In the genomic region with DNA sequence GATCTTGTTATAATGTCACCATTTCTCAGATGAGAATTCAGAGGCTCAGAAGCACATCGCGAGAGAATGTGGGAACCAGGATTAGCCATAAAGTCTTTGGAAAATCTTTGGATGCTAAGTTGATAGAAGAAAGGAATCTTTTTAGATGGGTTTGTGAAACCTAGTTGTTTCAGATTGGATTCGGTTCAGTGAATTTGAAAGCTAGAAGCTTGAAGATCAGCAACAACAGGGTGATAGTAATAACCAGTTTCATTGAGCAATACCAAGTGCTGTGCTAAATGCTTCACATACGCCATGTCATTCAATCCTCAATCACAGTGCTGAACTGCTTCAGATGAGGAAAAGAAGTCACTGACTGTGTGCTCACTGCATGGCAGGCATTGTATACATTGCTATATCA, we compare ENCODE assay signal across 13 cellular contexts. TPM values are rescaled to one million over a fixed set of nuclear protein-coding genes. Genes with fewer than 3 reads are reported as not detected.
"Had no signal": no experiment of that assay in that cellular context is flagged by ENCODE, and none has a peak within 500 bp of the region (broad histone marks: within the 10 kb centered on the region; RNA-seq: fewer than 3 reads in every experiment).

No MANE protein-coding gene starts in this region.

- H3K4me1 Mint-ChIP-seq: activated naive CD4-positive, alpha-beta T cell treated with anti-CD3 and anti-CD28 coated beads, Interleukin-2, amount 10 ng/mL, durations not matched to agents 7 days and 5 days; stimulated activated naive B cell treated with anti-CD40 and anti-IgM and Interleukin-4, amounts not matched to agents 10 μg/mL and 1 μg/mL and 100 μg/mL, for 72 hours; T-helper 17 cell had no signal

- H3K27ac ChIP-seq: coronary artery, ovary, tibial nerve, WERI-Rb-1 had no signal

- H3K4me3 Mint-ChIP-seq: activated CD4-positive, alpha-beta memory T cell treated with anti-CD3 and anti-CD28 coated beads for 36 hours; activated naive CD4-positive, alpha-beta T cell treated with anti-CD3 and anti-CD28 coated beads, Interleukin-2, amount 10 ng/mL, durations not matched to agents 7 days and 5 days; activated T-cell treated with anti-CD3 and anti-CD28 coated beads, Interleukin-2, amount 50 U/mL, for 24 hours; stimulated activated naive B cell treated with anti-CD40 and anti-IgM and Interleukin-4, amounts not matched to agents 10 μg/mL and 1 μg/mL and 100 μg/mL, for 72 hours; T-helper 17 cell had no signal

- H3K27ac Mint-ChIP-seq: activated CD4-positive, alpha-beta memory T cell treated with anti-CD3 and anti-CD28 coated beads for 36 hours; activated naive CD4-positive, alpha-beta T cell treated with anti-CD3 and anti-CD28 coated beads, Interleukin-2, amount 10 ng/mL, durations not matched to agents 7 days and 5 days; activated T-cell treated with anti-CD3 and anti-CD28 coated beads, Interleukin-2, amount 50 U/mL, for 24 hours; stimulated activated naive B cell treated with anti-CD40 and anti-IgM and Interleukin-4, amounts not matched to agents 10 μg/mL and 1 μg/mL and 100 μg/mL, for 72 hours; T-helper 17 cell had no signal

- ATAC-seq: stimulated activated naive B cell treated with anti-CD40 and anti-IgM and Interleukin-4, amounts not matched to agents 10 μg/mL and 1 μg/mL and 100 μg/mL, for 72 hours; T-helper 17 cell had no signal

- H3K27me3 ChIP-seq: ovary, tibial nerve, vagina had no signal

- H3K9me3 ChIP-seq: ovary, tibial nerve, vagina had no signal

- H3K4me3 ChIP-seq: coronary artery, ovary, tibial nerve, vagina had no signal

- DNase-seq: activated CD4-positive, alpha-beta memory T cell treated with anti-CD3 and anti-CD28 coated beads for 36 hours; activated naive CD4-positive, alpha-beta T cell treated with anti-CD3 and anti-CD28 coated beads, Interleukin-2, amount 10 ng/mL, durations not matched to agents 7 days and 5 days; activated T-cell treated with anti-CD3 and anti-CD28 coated beads, Interleukin-2, amount 50 U/mL, for 24 hours; effector CD4-positive, alpha-beta T cell; stimulated activated CD4-positive, alpha-beta T cell treated with anti-CD3 and anti-CD28 coated beads, Interleukin-4, amount 100 ng/mL, for 1 hour; stimulated activated naive B cell treated with anti-CD40 and anti-IgM and Interleukin-4, amounts not matched to agents 10 μg/mL and 1 μg/mL and 100 μg/mL, for 72 hours; T-helper 17 cell had no signal

- H3K27me3 Mint-ChIP-seq: activated CD4-positive, alpha-beta memory T cell treated with anti-CD3 and anti-CD28 coated beads for 36 hours; activated naive CD4-positive, alpha-beta T cell treated with anti-CD3 and anti-CD28 coated beads, Interleukin-2, amount 10 ng/mL, durations not matched to agents 7 days and 5 days; activated T-cell treated with anti-CD3 and anti-CD28 coated beads, Interleukin-2, amount 50 U/mL, for 24 hours; T-helper 17 cell had no signal

- H3K36me3 ChIP-seq: ovary, tibial nerve, vagina, WERI-Rb-1 had no signal

- H3K36me3 Mint-ChIP-seq: activated CD4-positive, alpha-beta memory T cell treated with anti-CD3 and anti-CD28 coated beads for 36 hours; activated naive CD4-positive, alpha-beta T cell treated with anti-CD3 and anti-CD28 coated beads, Interleukin-2, amount 10 ng/mL, durations not matched to agents 7 days and 5 days; stimulated activated naive B cell treated with anti-CD40 and anti-IgM and Interleukin-4, amounts not matched to agents 10 μg/mL and 1 μg/mL and 100 μg/mL, for 72 hours had no signal

- H3K9me3 Mint-ChIP-seq: activated CD4-positive, alpha-beta memory T cell treated with anti-CD3 and anti-CD28 coated beads for 36 hours; activated naive CD4-positive, alpha-beta T cell treated with anti-CD3 and anti-CD28 coated beads, Interleukin-2, amount 10 ng/mL, durations not matched to agents 7 days and 5 days; activated T-cell treated with anti-CD3 and anti-CD28 coated beads, Interleukin-2, amount 50 U/mL, for 24 hours; neural crest cell; stimulated activated naive B cell treated with anti-CD40 and anti-IgM and Interleukin-4, amounts not matched to agents 10 μg/mL and 1 μg/mL and 100 μg/mL, for 72 hours had no signal

RNA-seq across cellular contexts. Expression of a gene that starts 47.4 kb away (rescaled TPM):
- total RNA-seq: activated CD4-positive, alpha-beta memory T cell treated with anti-CD3 and anti-CD28 coated beads for 36 hours had no signal
